Comparison of ENCODE assay signal across 8 cellular contexts in the genomic region with DNA sequence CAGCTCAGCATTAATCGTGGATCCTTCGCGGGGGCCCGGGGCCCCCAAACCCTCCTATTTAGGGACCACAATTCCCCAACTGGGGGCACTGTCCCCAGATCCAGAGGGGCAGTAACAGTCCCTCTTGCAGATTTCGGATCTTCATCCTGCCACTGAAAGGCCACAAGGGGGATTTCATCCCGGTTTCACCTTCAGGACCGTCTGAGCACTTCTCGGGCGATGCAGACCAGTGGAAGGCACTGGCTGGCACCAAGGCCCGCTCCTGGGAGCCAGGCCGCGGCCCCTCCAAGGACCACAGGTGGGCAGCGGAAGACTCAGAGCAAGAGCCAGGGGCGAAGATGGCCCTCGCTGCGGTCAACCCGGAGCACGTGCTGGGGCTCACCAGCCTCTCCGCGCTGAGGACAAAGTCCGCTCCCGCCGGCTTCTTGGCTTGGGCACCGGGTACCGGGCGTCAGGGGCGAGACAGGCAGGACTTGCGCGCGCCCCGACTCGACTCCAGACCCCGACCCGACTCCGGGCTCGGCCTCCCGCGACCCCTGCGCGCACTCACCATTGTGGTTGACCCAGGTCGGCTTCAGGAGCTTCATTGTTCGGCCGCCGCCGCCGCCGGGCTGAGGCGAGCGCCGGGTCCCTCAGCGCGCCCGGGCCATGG. TPM values are rescaled to one million over a fixed set of nuclear protein-coding genes. Genes with fewer than 3 reads are reported as not detected.
DNase-seq lines count a peak whose midpoint lies in the region; ATAC-seq, FAIRE-seq and TF ChIP-seq lines count a peak whose summit lies in the region.

No MANE protein-coding gene starts in this region.

- H3K36me3 ChIP-seq in SU-DHL-6 (ENCODE audit: low read length), result no peaks in the 10 kb centered on the region
- H3K36me3 ChIP-seq in ectodermal cell (ENCODE audit: control insufficient read depth, insufficient read depth, low read length), result peaks cover 14% of the 10 kb centered on the region
- H3K36me3 ChIP-seq in mesodermal cell (ENCODE audit: control insufficient read depth, insufficient read depth, low read length), result peaks cover 25% of the 10 kb centered on the region
- H3K36me3 ChIP-seq in upper lobe of left lung, result peaks cover 4 to 17% (median 11%) of the 10 kb centered on the region in 4 donors

- DNase-seq in G401 (ENCODE audit: low spot score), result peak; percentile 29
- peak in 1 of 2 donors; percentile 32 for DNase-seq in upper lobe of left lung
- DNase-seq in AML-193 (lab: John Stamatoyannopoulos, UW), result no peak
- no peak for DNase-seq in GM19239 (ENCODE audit: insufficient read length, low spot score)

- H3K4me1 ChIP-seq in ectodermal cell (ENCODE audit: control insufficient read depth, insufficient read depth, low read length), result peaks cover 6% of the 10 kb centered on the region
- H3K4me1 ChIP-seq in mesodermal cell (ENCODE audit: control insufficient read depth, insufficient read depth, low read length, poor library complexity, severe bottlenecking), result peaks cover 7% of the 10 kb centered on the region
- peaks cover 28 to 35% (median 30%) of the 10 kb centered on the region in 4 donors for H3K4me1 ChIP-seq in upper lobe of left lung

- no peaks in the 10 kb centered on the region for H3K9me2 ChIP-seq in SU-DHL-6 (replicated peaks; ENCODE audit: insufficient read depth, low read length)

- H3K79me2 ChIP-seq in SU-DHL-6 (ENCODE audit: insufficient read depth, low read length), result peaks cover 53% of the 10 kb centered on the region

- H2AFZ ChIP-seq in SU-DHL-6 (ENCODE audit: low read depth, low read length, severe bottlenecking), result no peak overlapping the region

- ATAC-seq in HG02759 (IDR thresholded peaks at IDR 0.05; ENCODE audit: unreplicated experiment) (peak; percentile 8), upper lobe of left lung (ENCODE audit: low FRiP score in 2 of 2) (no peak)

- TF ChIP-seq CTCF in SU-DHL-6 (IDR thresholded peaks at IDR 0.05; ENCODE audit: insufficient read depth, low read length, poor library complexity, severe bottlenecking) (no peak), upper lobe of left lung (IDR thresholded peaks at IDR 0.05) (no peak)

- TF ChIP-seq POLR2A in upper lobe of left lung (IDR thresholded peaks at IDR 0.05), result no peak

- WGBS in ectodermal cell, 2 experiments, result 1% methylated on average over 53 of the region's 53 CpGs
- WGBS in mesodermal cell (ENCODE audit: insufficient coverage in 2 of 2), 2 experiments, result 0% methylated on average over 25 to 43 of the region's 53 CpGs
- 0% methylated on average over 3 to 23 of the region's 53 CpGs for whole genome bisulfite sequencing in upper lobe of left lung, 2 donors

- H3K4me3 ChIP-seq in SU-DHL-6 (ENCODE audit: insufficient read depth, low read length, poor library complexity, severe bottlenecking) (peak overlapping the region; percentile 95), ectodermal cell (ENCODE audit: insufficient read depth, low read depth, low read length) (peak overlapping the region; percentile 95), mesodermal cell (ENCODE audit: extremely low read depth, insufficient read depth, low read length, poor library complexity, severe bottlenecking) (peak overlapping the region; percentile 86), upper lobe of left lung (peak overlapping the region; percentile 83 to 95 (median 92))

- no peak for FAIRE-seq in GM19239 (lab: Jason Lieb, UNC)

- H3K4me2 ChIP-seq in SU-DHL-6 (ENCODE audit: low read depth, low read length, poor library complexity, severe bottlenecking), result peak overlapping the region; percentile 83

- no peaks in the 10 kb centered on the region for H3K27me3 ChIP-seq in SU-DHL-6 (ENCODE audit: low read length)
- H3K27me3 ChIP-seq in ectodermal cell (ENCODE audit: control insufficient read depth, insufficient read depth, low read length, poor library complexity, severe bottlenecking), result no peaks in the 10 kb centered on the region
- H3K27me3 ChIP-seq in upper lobe of left lung, result no peaks in the 10 kb centered on the region

- 0 out of 2 replicates have a peak, but pooled peaks cover 3% of the 10 kb centered on the region for H4K20me1 ChIP-seq in SU-DHL-6 (ENCODE audit: low read depth, low read length)

- H3K9me3 ChIP-seq in SU-DHL-6 (ENCODE audit: insufficient read depth, low read length) (no peaks in the 10 kb centered on the region), ectodermal cell (ENCODE audit: control insufficient read depth, low read length) (no peaks in the 10 kb centered on the region), mesodermal cell (ENCODE audit: control insufficient read depth, low read length) (no peaks in the 10 kb centered on the region), upper lobe of left lung (no peaks in the 10 kb centered on the region)

- H3F3A ChIP-seq in SU-DHL-6 (ENCODE audit: insufficient read depth), result no peaks in the 10 kb centered on the region

- H3K27ac ChIP-seq in SU-DHL-6 (ENCODE audit: low read depth, low read length) (peak overlapping the region; percentile 60), ectodermal cell (ENCODE audit: insufficient read depth, low read depth, low read length, poor library complexity, severe bottlenecking) (peak overlapping the region; percentile 69), mesodermal cell (ENCODE audit: low read depth, low read length, severe bottlenecking) (peak overlapping the region; percentile 84), upper lobe of left lung (peak overlapping the region; percentile 77 to 95 (median 86))

- no peak for TF ChIP-seq EP300 in upper lobe of left lung (IDR thresholded peaks at IDR 0.05)

- in situ Hi-C loops in G401 (cut with HindIII; ENCODE audit: low sequenced_read_pairs), result no loop called here

- peak overlapping the region; percentile 97 for H3K9ac ChIP-seq in SU-DHL-6 (ENCODE audit: low read length)

RNA-seq across cellular contexts. Expression of gene HIRA, which starts 0.5 kb away (rescaled TPM):
- 41.5 and 45.5 TPM in 2 replicates for total RNA-seq in G401 (2014; rRNA removed; shearing (Covaris generic))
- 46.2 TPM for polyA plus RNA-seq in ectodermal cell (2013, experiment 1 of 4)
- 52.7 TPM for polyA plus RNA-seq in ectodermal cell (2013, experiment 2 of 4)
- polyA plus RNA-seq in ectodermal cell (2013, experiment 3 of 4), result 31.2 TPM
- 36.8 TPM for polyA plus RNA-seq in ectodermal cell (2013, experiment 4 of 4)
- polyA plus RNA-seq in mesodermal cell (2013, experiment 1 of 2), result 21.4 TPM
- polyA plus RNA-seq in mesodermal cell (2013, experiment 2 of 2), result 20.1 TPM
- total RNA-seq in upper lobe of left lung, result 10 to 100 TPM in 5 of 6 donors, 1 to 10 TPM in 1; 9.9 to 27.5 (median 22.1) TPM

RNA-seq across cellular contexts. Expression of gene MRPL40, which starts 1.3 kb away (rescaled TPM):
- total RNA-seq in G401 (2014; rRNA removed; shearing (Covaris generic)), result 48.9 and 61.5 TPM in 2 replicates
- polyA plus RNA-seq in ectodermal cell (2013, experiment 1 of 4), result 23.5 TPM
- 26.5 TPM for polyA plus RNA-seq in ectodermal cell (2013, experiment 2 of 4)
- 27.7 TPM for polyA plus RNA-seq in ectodermal cell (2013, experiment 3 of 4)
- 28.6 TPM for polyA plus RNA-seq in ectodermal cell (2013, experiment 4 of 4)
- polyA plus RNA-seq in mesodermal cell (2013, experiment 1 of 2), result 44.1 TPM
- polyA plus RNA-seq in mesodermal cell (2013, experiment 2 of 2), result 46.8 TPM
- total RNA-seq in upper lobe of left lung, result 10 to 100 TPM; 18.9 to 27.3 (median 22.9) TPM

RNA-seq across cellular contexts. Expression of gene C22orf39, which starts 16.5 kb away (rescaled TPM):
- 60.2 and 63.3 TPM in 2 replicates for total RNA-seq in G401 (2014; rRNA removed; shearing (Covaris generic))
- polyA plus RNA-seq in ectodermal cell (2013, experiment 1 of 4), result 54.8 TPM
- 55.1 TPM for polyA plus RNA-seq in ectodermal cell (2013, experiment 2 of 4)
- 55.6 TPM for polyA plus RNA-seq in ectodermal cell (2013, experiment 3 of 4)
- polyA plus RNA-seq in ectodermal cell (2013, experiment 4 of 4), result 65.7 TPM
- polyA plus RNA-seq in mesodermal cell (2013, experiment 1 of 2), result 33.0 TPM
- polyA plus RNA-seq in mesodermal cell (2013, experiment 2 of 2), result 34.0 TPM
- 10 to 100 TPM; 29.1 to 48.6 (median 43.6) TPM for total RNA-seq in upper lobe of left lung

RNA-seq across cellular contexts. Expression of gene UFD1, which starts 48.0 kb away (rescaled TPM):
- total RNA-seq in G401 (2014; rRNA removed; shearing (Covaris generic)), result 74.1 and 84.8 TPM in 2 replicates
- 65.7 TPM for polyA plus RNA-seq in ectodermal cell (2013, experiment 1 of 4)
- polyA plus RNA-seq in ectodermal cell (2013, experiment 2 of 4), result 57.1 TPM
- 44.5 TPM for polyA plus RNA-seq in ectodermal cell (2013, experiment 3 of 4)
- polyA plus RNA-seq in ectodermal cell (2013, experiment 4 of 4), result 51.1 TPM
- 72.6 TPM for polyA plus RNA-seq in mesodermal cell (2013, experiment 1 of 2)
- 67.3 TPM for polyA plus RNA-seq in mesodermal cell (2013, experiment 2 of 2)
- 10 to 100 TPM; 21.0 to 52.1 (median 29.1) TPM for total RNA-seq in upper lobe of left lung

RNA-seq across cellular contexts. Expression of gene CDC45, which starts 48.7 kb away (rescaled TPM):
- 43.4 and 46.7 TPM in 2 replicates for total RNA-seq in G401 (2014; rRNA removed; shearing (Covaris generic))
- 36.8 TPM for polyA plus RNA-seq in ectodermal cell (2013, experiment 1 of 4)
- polyA plus RNA-seq in ectodermal cell (2013, experiment 2 of 4), result 40.8 TPM
- 34.6 TPM for polyA plus RNA-seq in ectodermal cell (2013, experiment 3 of 4)
- 36.0 TPM for polyA plus RNA-seq in ectodermal cell (2013, experiment 4 of 4)
- polyA plus RNA-seq in mesodermal cell (2013, experiment 1 of 2), result 24.0 TPM
- 22.2 TPM for polyA plus RNA-seq in mesodermal cell (2013, experiment 2 of 2)
- total RNA-seq in upper lobe of left lung, result 1 to 10 TPM in 4 of 6 donors, under 1 TPM in 1, not detected in 1; 0.44 to 3.2 (median 1.8) TPM
